Comparison of ENCODE assay signal across 26 cellular contexts in genomic region chr3:13403818-13404216, GRCh38. TPM values are rescaled to one million over a fixed set of nuclear protein-coding genes. Genes with fewer than 3 reads are reported as not detected.
DNase-seq lines count a peak whose midpoint lies in the region; ATAC-seq, FAIRE-seq and TF ChIP-seq lines count a peak whose summit lies in the region.
"Had no signal": no experiment of that assay in that cellular context is flagged by ENCODE, and none has a peak within 500 bp of the region (broad histone marks: within the 10 kb centered on the region; RNA-seq: fewer than 3 reads in every experiment).

No MANE protein-coding gene starts in this region.

- in situ Hi-C loops in HepG2 (cut with HindIII; ENCODE audit: extremely low pct_ligation_motif_present, low pct_unique_long_range_greater_than_20kb): no loop called here
- in situ Hi-C loops in GM13976 (cut with MboI; ENCODE audit: low sequenced_read_pairs, unreplicated experiment): no loop called here

- H3K4me1 ChIP-seq in HepG2 (ENCODE audit: insufficient read depth, low read length): no peaks in the 10 kb centered on the region; the same call in 1 of the 2 replicates
- no peaks in the 10 kb centered on the region for H3K4me1 ChIP-seq in right lobe of liver

- TF ChIP-seq RAD21 in HepG2 (CRISPR knock-in tag; IDR thresholded peaks at IDR 0.05): no peak

- POLR2A ChIA-PET in HepG2 (lab: Yijun Ruan, JAX): interaction anchor here (1.2 kb wide), 1 partner anchor 10 kb away, joined by 3 read pairs; no protein-coding TSS in a partner anchor
- POLR2A ChIA-PET in WTC11 (lab: Charles Lee): no interaction called here

- DNase-seq in HepG2 (ENCODE audit: low spot score) (no peak), right lobe of liver (no peak), WTC11 (ENCODE audit: low spot score) (no peak), endothelial cell (ENCODE audit: low spot score) (peak; percentile 15), left lobe of liver (ENCODE audit: low spot score) (no peak), GM13976 (ENCODE audit: low spot score) (no peak)
- no peak for DNase-seq in stimulated activated naive B cell treated with anti-CD40 and anti-IgM and Interleukin-4, amounts not matched to agents 10 μg/mL and 1 μg/mL and 100 μg/mL, for 72 hours
- no peak for DNase-seq in activated CD8-positive, alpha-beta memory T cell treated with anti-CD3 and anti-CD28 coated beads, Interleukin-2, amount 50 U/mL, for 48 hours
- DNase-seq: ACHN; activated CD4-positive, CD25-positive, alpha-beta regulatory T cell treated with anti-CD3 and anti-CD28 coated beads, Interleukin-2, amount 50 U/mL, for 72 hours; activated naive CD4-positive, alpha-beta T cell treated with anti-CD3 and anti-CD28 coated beads, Interleukin-2, amount 50 U/mL, for 16 hours; activated T-cell treated with anti-CD3 and anti-CD28 coated beads, Interleukin-2, amount 50 U/mL, for 1 hour; aorta; C1 segment of cervical spinal cord; cortex of kidney; head of caudate nucleus; mammary epithelial cell; NCI-H1105 treated with DMSO at 0.1 percent for 48 hours; NCI-H2029 treated with DMSO at 0.1 percent for 48 hours; NCI-H446; OCI-M1; ovary; stimulated activated CD4-positive, alpha-beta T cell treated with anti-CD3 and anti-CD28 coated beads, Interleukin-4, amount 100 ng/mL, for 24 hours had no signal

- H3K27ac Mint-ChIP-seq in WTC11 (peak overlapping the region; percentile 70; the same call in 1 of the 2 replicates), endothelial cell (ENCODE audit: unreplicated experiment) (no peak overlapping the region)
- H3K27ac Mint-ChIP-seq in stimulated activated naive B cell treated with anti-CD40 and anti-IgM and Interleukin-4, amounts not matched to agents 10 μg/mL and 1 μg/mL and 100 μg/mL, for 72 hours: peak overlapping the region; percentile 11

- H3K27me3 Mint-ChIP-seq in WTC11 (ENCODE audit: low read depth) (no peaks in the 10 kb centered on the region), endothelial cell (ENCODE audit: unreplicated experiment) (peaks cover under 1% of the 10 kb centered on the region)
- no peaks in the 10 kb centered on the region for H3K27me3 Mint-ChIP-seq in stimulated activated naive B cell treated with anti-CD40 and anti-IgM and Interleukin-4, amounts not matched to agents 10 μg/mL and 1 μg/mL and 100 μg/mL, for 72 hours
- H3K27me3 Mint-ChIP-seq: IgD-negative memory B cell had no signal

- ATAC-seq in HepG2 (peak; percentile 15), right lobe of liver (no peak), WTC11 (peak; percentile 41), left lobe of liver (no peak)
- no peak for ATAC-seq in stimulated activated naive B cell treated with anti-CD40 and anti-IgM and Interleukin-4, amounts not matched to agents 10 μg/mL and 1 μg/mL and 100 μg/mL, for 72 hours (replicated peaks)

- BruUV-seq in HepG2 (replicated peaks; lab: Mats Ljungman, UMichigan): no TSS peak

- H3K4me1 Mint-ChIP-seq in WTC11 (peaks cover 9% of the 10 kb centered on the region), endothelial cell (ENCODE audit: unreplicated experiment) (peaks cover 9% of the 10 kb centered on the region)
- H3K4me1 Mint-ChIP-seq in stimulated activated naive B cell treated with anti-CD40 and anti-IgM and Interleukin-4, amounts not matched to agents 10 μg/mL and 1 μg/mL and 100 μg/mL, for 72 hours: peaks cover 20 to 45% of the 10 kb centered on the region in 2 donors

- H3K9me3 Mint-ChIP-seq in WTC11 (peaks cover 4% of the 10 kb centered on the region), endothelial cell (ENCODE audit: unreplicated experiment) (no peaks in the 10 kb centered on the region)
- peaks cover 0 to 2% of the 10 kb centered on the region in 2 donors for H3K9me3 Mint-ChIP-seq in stimulated activated naive B cell treated with anti-CD40 and anti-IgM and Interleukin-4, amounts not matched to agents 10 μg/mL and 1 μg/mL and 100 μg/mL, for 72 hours

- H3K9ac ChIP-seq in HepG2 (ENCODE audit: insufficient read depth, low read depth, low read length): no peak overlapping the region

- H2AFZ ChIP-seq in HepG2 (ENCODE audit: low read length): no peak overlapping the region

- CTCF ChIA-PET in HepG2 (lab: Yijun Ruan, JAX; ENCODE audit: low intra/inter-chr PET ratio, low total read pairs) (no interaction called here), WTC11 (lab: Charles Lee) (interaction anchor here (0.5 to 2.4 kb wide), 3 partner anchors 12 to 323 kb away, joined by 3 to 7 read pairs (median 3); no protein-coding TSS in a partner anchor)

- H3K27ac ChIP-seq in HepG2 (ENCODE audit: extremely low read length, insufficient read depth, low read length) (no peak overlapping the region), right lobe of liver (no peak overlapping the region)
- H3K27ac ChIP-seq: cardiac muscle cell, ovary had no signal

- peaks cover 1% of the 10 kb centered on the region; the same call in 1 of the 2 replicates for H4K20me1 ChIP-seq in HepG2 (ENCODE audit: insufficient read depth, low read length)

- no peak overlapping the region for H3K4me2 ChIP-seq in HepG2 (ENCODE audit: low read depth, low read length)

- peaks cover 54% of the 10 kb centered on the region for H3K79me2 ChIP-seq in HepG2 (ENCODE audit: insufficient read depth, low read length)

- intact Hi-C loops in HepG2 (cut with micrococcal nuclease; ENCODE audit: unreplicated experiment): no loop called here
- intact Hi-C loops in right lobe of liver (cut with DNase I): no loop called here

- TF ChIP-seq POLR2A in HepG2 (IDR thresholded peaks at IDR 0.05; ENCODE audit: insufficient read depth in 1 of 2, low read depth in 2 of 2, low read length in 2 of 2): no peak
- no peak for TF ChIP-seq POLR2A in right lobe of liver (IDR thresholded peaks at IDR 0.05)

- H3K4me3 ChIP-seq in HepG2 (replicated peaks in 1 of 3; ENCODE audit: insufficient read depth in 1 of 3, low read depth in 2 of 3, low read length in 3 of 3) (no peak overlapping the region), right lobe of liver (no peak overlapping the region)
- H3K4me3 ChIP-seq: cardiac muscle cell, ovary had no signal

- H3K9me3 ChIP-seq in HepG2 (ENCODE audit: low read length) (peaks cover 8% of the 10 kb centered on the region), right lobe of liver (no peaks in the 10 kb centered on the region)

- FAIRE-seq in HepG2 (lab: Jason Lieb, UNC): no peak
- FAIRE-seq: endothelial cell of umbilical vein had no signal

- 94% methylated on average over 6 of the region's 6 CpGs for WGBS in HepG2 (ENCODE audit: low lambda C conversion rate)
- WGBS in right lobe of liver (ENCODE audit: insufficient coverage, low coverage, low lambda C conversion rate, missing lambda C conversion rate): 73% methylated on average over 3 of the region's 6 CpGs

- TF ChIP-seq CTCF in HepG2 (CRISPR knock-in tag; IDR thresholded peaks at IDR 0.05) (no peak), right lobe of liver (IDR thresholded peaks at IDR 0.05) (no peak), WTC11 (IDR thresholded peaks at IDR 0.05) (no peak), endothelial cell (IDR thresholded peaks at IDR 0.05; ENCODE audit: unreplicated experiment) (no peak), GM13976 (IDR thresholded peaks at IDR 0.05; ENCODE audit: borderline replicate concordance, control extremely low read depth, extremely low read depth, insufficient read depth, missing control alignments) (no peak)

- no peaks in the 10 kb centered on the region for H3K27me3 ChIP-seq in HepG2 (ENCODE audit: control insufficient read depth in 1 of 2, insufficient read depth in 2 of 2, low read length in 2 of 2)
- H3K27me3 ChIP-seq in right lobe of liver: no peaks in the 10 kb centered on the region
- H3K27me3 ChIP-seq: cardiac muscle cell, ovary had no signal

- peaks cover 3% of the 10 kb centered on the region for H3K36me3 Mint-ChIP-seq in WTC11
- H3K36me3 Mint-ChIP-seq in endothelial cell (ENCODE audit: low read depth, unreplicated experiment): no peaks in the 10 kb centered on the region
- H3K36me3 Mint-ChIP-seq in stimulated activated naive B cell treated with anti-CD40 and anti-IgM and Interleukin-4, amounts not matched to agents 10 μg/mL and 1 μg/mL and 100 μg/mL, for 72 hours: peaks cover 28 to 44% of the 10 kb centered on the region in 2 donors

- no peak overlapping the region for H3K4me3 Mint-ChIP-seq in WTC11
- H3K4me3 Mint-ChIP-seq in endothelial cell (ENCODE audit: unreplicated experiment): no peak overlapping the region
- no peak overlapping the region for H3K4me3 Mint-ChIP-seq in stimulated activated naive B cell treated with anti-CD40 and anti-IgM and Interleukin-4, amounts not matched to agents 10 μg/mL and 1 μg/mL and 100 μg/mL, for 72 hours
- H3K4me3 Mint-ChIP-seq: IgD-negative memory B cell had no signal

- H3K36me3 ChIP-seq in HepG2 (replicated peaks in 1 of 2; ENCODE audit: control insufficient read depth in 1 of 2, insufficient read depth in 2 of 2, low read length in 2 of 2) (peaks cover 0 to 3% of the 10 kb centered on the region in 2 experiments; a peak in 3 of 5 replicates), right lobe of liver (no peaks in the 10 kb centered on the region)
- H3K36me3 ChIP-seq: cardiac muscle cell, ovary had no signal

- TF ChIP-seq EP300 in HepG2 (IDR thresholded peaks at IDR 0.05; ENCODE audit: low read depth in 2 of 2, low read length in 2 of 2): no peak
- no peak for TF ChIP-seq EP300 in HepG2 (CRISPR knock-in tag; IDR thresholded peaks at IDR 0.05; ENCODE audit: borderline replicate concordance)

RNA-seq across cellular contexts. Expression of gene NUP210, which starts 16.3 kb away (rescaled TPM):
- 18.2 and 35.2 TPM in 2 replicates for total RNA-seq in HepG2 (2016; rRNA removed; fragmentation: Illumina TruSeq; extraction: Trizol)
- 2.4 and 3.0 TPM in 2 replicates for total RNA-seq in HepG2 (2016; cell fraction: cytosol; rRNA removed; fragmentation: Illumina TruSeq; extraction: Trizol; ENCODE audit: low read depth)
- 13.5 and 35.7 TPM in 2 replicates for total RNA-seq in HepG2 (2016; cell fraction: insoluble cytoplasmic fraction; rRNA removed; fragmentation: Illumina TruSeq; extraction: Trizol)
- 7.5 TPM in 2 replicates for total RNA-seq in HepG2 (2016; cell fraction: membrane; rRNA removed; fragmentation: Illumina TruSeq; extraction: Trizol)
- total RNA-seq in HepG2 (2016; cell fraction: nucleus; rRNA removed; fragmentation: Illumina TruSeq; extraction: Trizol): 48.2 and 58.1 TPM in 2 replicates
- polyA plus RNA-seq in HepG2 (2011; rRNA removed): 31.6 and 44.3 TPM in 2 replicates
- polyA plus RNA-seq in HepG2 (2011; cell fraction: cytosol; rRNA removed): 17.7 and 20.2 TPM in 2 replicates
- polyA plus RNA-seq in HepG2 (2011; cell fraction: nucleus; rRNA removed): 105 and 126 TPM in 2 replicates
- 34.3 and 44.8 TPM in 2 replicates for polyA plus RNA-seq in HepG2 (2012)
- 1.3 and 1.6 TPM in 2 replicates for polyA plus RNA-seq in HepG2 (2016; cell fraction: cytosol; fragmentation: Illumina TruSeq; extraction: Trizol; ENCODE audit: low read depth)
- polyA plus RNA-seq in HepG2 (2016; cell fraction: insoluble cytoplasmic fraction; fragmentation: Illumina TruSeq; extraction: Trizol; ENCODE audit: low read depth): 10.1 and 14.0 TPM in 2 replicates
- polyA plus RNA-seq in HepG2 (2016; cell fraction: membrane; fragmentation: Illumina TruSeq; extraction: Trizol; ENCODE audit: low read depth): 2.8 and 3.5 TPM in 2 replicates
- 83.4 and 84.9 TPM in 2 replicates for polyA plus RNA-seq in HepG2 (2016; cell fraction: nucleus; fragmentation: Illumina TruSeq; extraction: Trizol; ENCODE audit: insufficient read depth, low read depth)
- 104 and 110 TPM in 2 replicates for polyA minus RNA-seq in HepG2 (2011; rRNA and poly(A)+ RNA removed; ENCODE audit: low replicate concordance)
- polyA minus RNA-seq in HepG2 (2011; cell fraction: cytosol; rRNA and poly(A)+ RNA removed): 31.9 and 35.7 TPM in 2 replicates
- 50.5 and 60.3 TPM in 2 replicates for polyA minus RNA-seq in HepG2 (2011; cell fraction: nucleus; rRNA and poly(A)+ RNA removed)
- total RNA-seq in right lobe of liver: 10 to 100 TPM; 11.7 to 17.7 (median 15.6) TPM
- 59.2 to 69.9 TPM (median 69.8 TPM) in 3 replicates for total RNA-seq in WTC11 (2021)
- total RNA-seq in endothelial cell (ENCODE audit: unreplicated experiment): 3.0 TPM
- 19.1 TPM for total RNA-seq in left lobe of liver

Comparison
In these comparisons a context has a peak if more than half of its experiments do, and no peak if none do; other contexts are left out.
1. ATAC-seq: peak in HepG2 (single experiment) and WTC11 (single experiment); none in right lobe of liver (0 of 4), stimulated activated naive B cell treated with anti-CD40 and anti-IgM and Interleukin-4, amounts not matched to agents 10 μg/mL and 1 μg/mL and 100 μg/mL, for 72 hours (0 of 2) and left lobe of liver (single experiment).